8 cellular contexts compared by ENCODE assay signal in the genomic region with DNA sequence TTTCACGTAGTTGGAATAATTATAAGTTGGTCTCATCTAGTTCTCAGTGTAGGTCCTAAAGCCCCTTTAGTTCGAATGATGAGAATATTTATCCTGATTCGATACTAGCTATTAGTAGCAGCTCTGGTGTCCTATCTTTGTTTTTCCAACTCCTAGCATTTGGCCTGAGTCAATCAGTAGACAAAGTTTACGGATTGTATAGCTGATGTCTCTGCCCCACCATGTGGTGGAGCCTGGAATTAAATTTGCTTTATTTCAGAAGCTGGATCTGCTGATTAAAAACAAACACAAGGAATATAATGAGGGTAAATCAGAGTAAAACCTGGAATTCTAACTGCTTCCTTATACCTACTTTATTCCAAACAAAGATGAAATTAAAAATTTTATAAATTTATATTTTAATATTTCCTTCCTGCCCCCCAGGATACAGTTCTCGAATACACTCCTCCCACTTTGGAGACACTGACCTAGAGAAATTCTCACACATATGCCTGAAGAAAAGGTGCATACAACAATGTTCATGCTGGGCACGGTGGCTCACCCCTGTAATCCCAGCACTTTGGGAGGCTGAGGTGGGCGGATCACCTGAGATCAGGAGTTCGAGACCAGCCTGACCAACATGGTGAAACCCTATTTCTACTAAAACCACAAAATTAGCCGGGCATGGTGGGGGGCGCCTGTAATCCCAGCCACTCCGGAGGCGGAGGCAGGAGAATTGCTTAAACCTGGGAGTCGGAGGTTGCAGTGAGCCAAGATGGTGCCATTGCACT. TPM values are rescaled to one million over a fixed set of nuclear protein-coding genes. Genes with fewer than 3 reads are reported as not detected.
DNase-seq lines count a peak whose midpoint lies in the region; ATAC-seq and TF ChIP-seq lines count a peak whose summit lies in the region.

No MANE protein-coding gene starts in this region.

- WGBS in endodermal cell (ENCODE audit: insufficient coverage in 1 of 2, insufficient read length in 1 of 2), 2 experiments: 82 to 83% methylated on average over 9 to 13 of the region's 13 CpGs
- WGBS in mesendoderm (ENCODE audit: extremely low coverage, insufficient coverage, low lambda C conversion rate): no CpG with 5 or more reads among the region's 13 CpGs

- H3K9me3 ChIP-seq in HAP-1: no peaks in the 10 kb centered on the region
- no peaks in the 10 kb centered on the region for H3K9me3 ChIP-seq in PC-3 (ENCODE audit: low read length)
- no peaks in the 10 kb centered on the region for H3K9me3 ChIP-seq in endodermal cell (ENCODE audit: control insufficient read depth, low read length)

- no peak overlapping the region for H3K18ac ChIP-seq in mesendoderm (ENCODE audit: low read length)

- no peak overlapping the region for H3K23ac ChIP-seq in mesendoderm (ENCODE audit: low read length)

- H4K8ac ChIP-seq in mesendoderm (ENCODE audit: low read depth, low read length): no peak overlapping the region

- H3K4me1 ChIP-seq in HAP-1 (peaks cover 3% of the 10 kb centered on the region; the same call in 1 of the 2 replicates), PC-3 (ENCODE audit: insufficient read depth, low read length) (no peaks in the 10 kb centered on the region), endodermal cell (ENCODE audit: control insufficient read depth, insufficient read depth, low read length) (no peaks in the 10 kb centered on the region), mesendoderm (ENCODE audit: control insufficient read depth, low read depth, low read length) (no peaks in the 10 kb centered on the region)

- H3K9ac ChIP-seq in PC-3 (ENCODE audit: low read length) (no peak overlapping the region), endodermal cell (ENCODE audit: extremely low read depth, low read length, poor library complexity, severe bottlenecking) (no peak overlapping the region), mesendoderm (ENCODE audit: low read length) (no peak overlapping the region)

- H3K4me2 ChIP-seq in PC-3 (ENCODE audit: low read length) (no peak overlapping the region), mesendoderm (ENCODE audit: low read length) (no peak overlapping the region)

- H3F3A ChIP-seq in PC-3 (ENCODE audit: low read length, unreplicated experiment): no peaks in the 10 kb centered on the region

- no peak overlapping the region for H3K27ac Mint-ChIP-seq in endodermal cell

- H3K9me2 ChIP-seq in PC-3 (replicated peaks; ENCODE audit: low read length): no peaks in the 10 kb centered on the region

- H2BK15ac ChIP-seq in mesendoderm (replicated peaks; ENCODE audit: low read depth): no peak overlapping the region

- TF ChIP-seq CTCF in PC-3 (conservative IDR thresholded peaks at IDR 0.05; ENCODE audit: low read depth, low read length) (peak; percentile 75), endodermal cell (conservative IDR thresholded peaks at IDR 0.05) (peak; percentile 72)

- H3K9me3 Mint-ChIP-seq in endodermal cell: no peaks in the 10 kb centered on the region

- no peak overlapping the region for H2AK5ac ChIP-seq in mesendoderm (ENCODE audit: low read length)

- H3K79me2 ChIP-seq in PC-3 (ENCODE audit: low read length) (no peaks in the 10 kb centered on the region), mesendoderm (ENCODE audit: control insufficient read depth, insufficient read depth, low read length) (no peaks in the 10 kb centered on the region)

- no peak overlapping the region for H3K4me3 ChIP-seq in HAP-1
- no peak overlapping the region for H3K4me3 ChIP-seq in PC-3 (ENCODE audit: low read length)
- no peak overlapping the region for H3K4me3 ChIP-seq in endodermal cell (ENCODE audit: low read length)
- no peak overlapping the region for H3K4me3 ChIP-seq in mesendoderm (ENCODE audit: low read length)

- CTCF ChIA-PET in PC-3 (lab: Charles Lee): interaction anchor here (0.5 to 1.4 kb wide), 14 partner anchors 8 to 1382 kb away, joined by 3 to 6 read pairs (median 4); partner anchors contain the start of genes BRMS1L and RALGAPA1

- DNase-seq in DMS114 treated with DMSO at 0.1 percent for 48 hours (lab: John Stamatoyannopoulos, UW; ENCODE audit: unreplicated experiment) (peak; percentile 19), HAP-1 (ENCODE audit: low spot score in 2 of 2) (peak; percentile 30 to 60), PC-3 (peak; percentile 73), endodermal cell (no peak), mesendoderm (peak; percentile 48)
- DNase-seq in stimulated activated CD4-positive, alpha-beta T cell treated with anti-CD3 and anti-CD28 coated beads, Interleukin-12 subunit alpha, Interleukin-12 subunit beta, amount 100 ng/mL, for 4 hours: no peak

- H3K79me1 ChIP-seq in mesendoderm (ENCODE audit: low read length): no peaks in the 10 kb centered on the region

- H3K27me3 ChIP-seq in HAP-1 (ENCODE audit: low read depth) (no peaks in the 10 kb centered on the region), PC-3 (ENCODE audit: low read length) (no peaks in the 10 kb centered on the region), endodermal cell (ENCODE audit: control insufficient read depth, insufficient read depth, low read length, poor library complexity, severe bottlenecking) (no peaks in the 10 kb centered on the region), mesendoderm (ENCODE audit: insufficient read depth, low read length, poor library complexity) (no peaks in the 10 kb centered on the region)

- in situ Hi-C loops in HAP-1 (cut with MboI; ENCODE audit: low sequenced_read_pairs): no loop called here

- no peak overlapping the region for H2BK5ac ChIP-seq in mesendoderm (ENCODE audit: low read length)

- ATAC-seq in PC-3 (peak; percentile 85), GM19452 (IDR thresholded peaks at IDR 0.05; ENCODE audit: unreplicated experiment) (no peak), HG03342 (IDR thresholded peaks at IDR 0.05; ENCODE audit: unreplicated experiment) (no peak)

- no peak overlapping the region for H2BK120ac ChIP-seq in mesendoderm (ENCODE audit: low read depth, low read length)

- H3K4me1 Mint-ChIP-seq in endodermal cell: no peaks in the 10 kb centered on the region

- H3K56ac ChIP-seq in mesendoderm (ENCODE audit: low read length): no peak overlapping the region

- no peak overlapping the region for H2AFZ ChIP-seq in PC-3 (ENCODE audit: low read length)

- H3K36me3 Mint-ChIP-seq in endodermal cell (ENCODE audit: low read depth): no peaks in the 10 kb centered on the region

- POLR2A ChIA-PET in PC-3 (lab: Charles Lee; ENCODE audit: unreplicated experiment): interaction anchor here (0.6 to 0.7 kb wide), 3 partner anchors 526 to 697 kb away, joined by 3 to 4 read pairs (median 3); partner anchors contain the start of genes PPP2R3C and PSMA6

- no peak overlapping the region for H3K27ac ChIP-seq in PC-3 (ENCODE audit: low read length)
- no peak overlapping the region for H3K27ac ChIP-seq in endodermal cell (ENCODE audit: low read depth, low read length)
- no peak overlapping the region for H3K27ac ChIP-seq in mesendoderm (ENCODE audit: low read depth, low read length)

- H3K36me3 ChIP-seq in HAP-1 (replicated peaks) (no peaks in the 10 kb centered on the region), PC-3 (ENCODE audit: low read depth, low read length) (no peaks in the 10 kb centered on the region), endodermal cell (ENCODE audit: control insufficient read depth, insufficient read depth, low read length) (no peaks in the 10 kb centered on the region), mesendoderm (ENCODE audit: control insufficient read depth, insufficient read depth, low read length) (no peaks in the 10 kb centered on the region)

- H3K4me3 Mint-ChIP-seq in endodermal cell: no peak overlapping the region

- no peak overlapping the region for H4K5ac ChIP-seq in mesendoderm (ENCODE audit: low read length)

- H3K4ac ChIP-seq in mesendoderm (ENCODE audit: low read depth, low read length): no peak overlapping the region

- no peaks in the 10 kb centered on the region for H3K27me3 Mint-ChIP-seq in endodermal cell (ENCODE audit: insufficient read depth)

- no TSS peak for BruUV-seq in PC-3 (replicated peaks; lab: Mats Ljungman, UMichigan)

- H4K20me1 ChIP-seq in PC-3 (ENCODE audit: low read length): no peaks in the 10 kb centered on the region

- intact Hi-C loops in PC-3 (cut with micrococcal nuclease): loop anchor here (5.0 to 10.0 kb wide), 4 partner anchors 131 to 604 kb away; partner anchors contain the start of gene INSM2

RNA-seq across cellular contexts. Expression of gene BRMS1L, which starts 7.6 kb away (rescaled TPM):
- total RNA-seq in PC-3 (2014; rRNA removed) (4.8 and 10.3 TPM in 2 replicates), endodermal cell (1 to 10 TPM; 9.0 to 9.4 TPM)
- 14.6 TPM for polyA plus RNA-seq in endodermal cell (2013, experiment 1 of 2)
- 14.0 TPM for polyA plus RNA-seq in endodermal cell (2013, experiment 2 of 2)
- polyA plus RNA-seq in mesendoderm (2013, experiment 1 of 2): 7.1 TPM
- polyA plus RNA-seq in mesendoderm (2013, experiment 2 of 2): 7.2 TPM

RNA-seq across cellular contexts. Expression of gene RALGAPA1, which starts 9.4 kb away (rescaled TPM):
- total RNA-seq in PC-3 (2014; rRNA removed) (20.3 and 24.0 TPM in 2 replicates), endodermal cell (10 to 100 TPM; 31.2 to 36.3 TPM)
- polyA plus RNA-seq in endodermal cell (2013, experiment 1 of 2): 15.6 TPM
- 17.0 TPM for polyA plus RNA-seq in endodermal cell (2013, experiment 2 of 2)
- 11.2 TPM for polyA plus RNA-seq in mesendoderm (2013, experiment 1 of 2)
- polyA plus RNA-seq in mesendoderm (2013, experiment 2 of 2): 10.7 TPM

Comparison
In these comparisons a context has a peak if more than half of its experiments do, and no peak if none do; other contexts are left out.
1. DNase-seq: peak in DMS114 treated with DMSO at 0.1 percent for 48 hours (single experiment), HAP-1 (2 of 2), PC-3 (single experiment) and mesendoderm (single experiment); none in endodermal cell (single experiment) and stimulated activated CD4-positive, alpha-beta T cell treated with anti-CD3 and anti-CD28 coated beads, Interleukin-12 subunit alpha, Interleukin-12 subunit beta, amount 100 ng/mL, for 4 hours (single experiment).